1 cellular context compared by ENCODE assay signal in genomic region chr15:75765551-75766305, GRCh38. TPM values are rescaled to one million over a fixed set of nuclear protein-coding genes. Genes with fewer than 3 reads are reported as not detected.
"Had no signal": no experiment of that assay in that cellular context is flagged by ENCODE, and none has a peak within 500 bp of the region (broad histone marks: within the 10 kb centered on the region; RNA-seq: fewer than 3 reads in every experiment).

No MANE protein-coding gene starts in this region.

RNA-seq across cellular contexts. Expression of gene CSPG4, which starts 53.1 kb away (rescaled TPM):
- polyA plus RNA-seq: IgD-negative memory B cell had no signal
